Comparison of ENCODE assay signal across 8 cellular contexts in genomic region chr20:5788385-5788895, GRCh38. TPM values are rescaled to one million over a fixed set of nuclear protein-coding genes. Genes with fewer than 3 reads are reported as not detected.
DNase-seq lines count a peak whose midpoint lies in the region; ATAC-seq and TF ChIP-seq lines count a peak whose summit lies in the region.

No MANE protein-coding gene starts in this region.

- no peaks in the 10 kb centered on the region for H3K36me3 ChIP-seq in left lung

- ATAC-seq in GM19035 (IDR thresholded peaks at IDR 0.05; ENCODE audit: unreplicated experiment) (peak; percentile 92), HG03520 (IDR thresholded peaks at IDR 0.05; ENCODE audit: unreplicated experiment) (peak; percentile 84), left lung (peak; percentile 95)

- TF ChIP-seq CTCF in AG10803 (conservative IDR thresholded peaks at IDR 0.05; ENCODE audit: low read length) (peak; percentile 98), choroid plexus epithelial cell (conservative IDR thresholded peaks at IDR 0.05; ENCODE audit: low read depth, low read length) (peak; percentile 92), left lung (IDR thresholded peaks at IDR 0.05) (peak; percentile 85)

- intact Hi-C loops in left lung (cut with DNase I): loop anchor here in 1 of 2 donors (10.0 kb wide), 2 partner anchors 224 to 254 kb away; no protein-coding TSS in a partner anchor

- DNase-seq in AG10803 (ENCODE audit: low read depth): peak; percentile 88
- DNase-seq in NCI-H524 treated with DMSO at 0.1 percent for 48 hours (lab: John Stamatoyannopoulos, UW): peak; percentile 42
- DNase-seq in activated CD4-positive, alpha-beta T cell treated with anti-CD3 and anti-CD28 coated beads for 1 hour: peak; percentile 55
- peak; percentile 96 for DNase-seq in choroid plexus epithelial cell (ENCODE audit: low read depth)
- DNase-seq in left lung: peak in 1 of 2 donors; percentile 77
- DNase-seq in stimulated activated CD4-positive, alpha-beta T cell treated with anti-CD3 and anti-CD28 coated beads, Interleukin-4, amount 100 ng/mL, for 48 hours (ENCODE audit: low read depth in 2 of 2): peak; percentile 41 to 72

- H3K9me3 ChIP-seq in left lung: no peaks in the 10 kb centered on the region

- peaks cover 0 to 26% of the 10 kb centered on the region in 2 donors for H3K4me1 ChIP-seq in left lung

- no peaks in the 10 kb centered on the region for H3K27me3 ChIP-seq in left lung

- H3K27ac ChIP-seq in left lung: no peak overlapping the region

- H3K4me3 ChIP-seq in AG10803 (ENCODE audit: low read length): no peak overlapping the region
- H3K4me3 ChIP-seq in choroid plexus epithelial cell (ENCODE audit: low read depth, low read length): no peak overlapping the region
- H3K4me3 ChIP-seq in left lung: no peak overlapping the region

RNA-seq across cellular contexts. Expression of gene SHLD1, which starts 38.2 kb away (rescaled TPM):
- 1 to 10 TPM; 5.4 to 6.8 TPM for total RNA-seq in left lung
